Comparison of ENCODE assay signal across 1 cellular context in genomic region chr2:84971799-84972790, GRCh38.
A peak's percentile ranks its signal among the peaks of the same experiment; 100 is the strongest.
TF ChIP-seq lines count a peak whose summit lies in the region.

No MANE protein-coding gene starts in this region.

TF ChIP-seq in K562, 482 proteins besides CTCF, POLR2A, EP300 and RAD21 (continued from another document and continues in another):
- TF ChIP-seq ZNF592 (IDR thresholded peaks at IDR 0.05) (peak; percentile 58; the same call in 1 of the 2 replicates), ZBTB7A (IDR thresholded peaks at IDR 0.05; ENCODE audit: borderline replicate concordance, control insufficient read depth, low read depth, low read length) (no peak), NONO (IDR thresholded peaks at IDR 0.05; ENCODE audit: low read depth in 2 of 2, low read length in 1 of 2) (peak in 1 of 2 experiments; percentile 28; a peak in 1 of 4 replicates), MAZ (CRISPR knock-in tag; conservative IDR thresholded peaks at IDR 0.05 in 1 of 2, IDR thresholded peaks at IDR 0.05 in 1 of 2) (peak in 1 of 2 experiments; percentile 72; a peak in 2 of 4 replicates), E4F1 (CRISPR knock-in tag; IDR thresholded peaks at IDR 0.05; ENCODE audit: borderline replicate concordance) (no peak), CCNT2 (IDR thresholded peaks at IDR 0.05; ENCODE audit: borderline replicate concordance, extremely low read depth, insufficient read length, low read depth, low read length) (peak; percentile 13), KDM5B (IDR thresholded peaks at IDR 0.05; ENCODE audit: insufficient replicate concordance, low read depth, low read length) (peak; percentile 1), ZNF316 (IDR thresholded peaks at IDR 0.05) (no peak), FOXP1 (CRISPR knock-in tag; IDR thresholded peaks at IDR 0.05) (peak; percentile 28; the same call in 1 of the 2 replicates), HMGN3 (IDR thresholded peaks at IDR 0.05; ENCODE audit: borderline replicate concordance, extremely low read depth, insufficient read length, low read depth, low read length) (no peak), RBFOX2 (IDR thresholded peaks at IDR 0.05; ENCODE audit: low read depth, low read length) (peak; percentile 74), JUND (IDR thresholded peaks at IDR 0.05; ENCODE audit: borderline replicate concordance, low read depth, low read length) (no peak), JUND (tag; IDR thresholded peaks at IDR 0.05; ENCODE audit: borderline replicate concordance, low read depth, low read length) (no peak), BACH1 (tag; IDR thresholded peaks at IDR 0.05) (no peak), L3MBTL2 (IDR thresholded peaks at IDR 0.05) (peak; percentile 73; the same call in 1 of the 2 replicates), ATF4 (CRISPR knock-in tag; IDR thresholded peaks at IDR 0.05) (no peak), MLLT1 (IDR thresholded peaks at IDR 0.05) (peak in 1 of 2 experiments; percentile 47; a peak in 1 of 4 replicates), GTF3C2 (IDR thresholded peaks at IDR 0.05; ENCODE audit: borderline replicate concordance, extremely low read depth, insufficient read length) (no peak), BCL6 (CRISPR knock-in tag; IDR thresholded peaks at IDR 0.05) (no peak), KAT7 (CRISPR knock-in tag; IDR thresholded peaks at IDR 0.05; ENCODE audit: borderline replicate concordance) (peak; percentile 42; the same call in 1 of the 2 replicates), ZNF134 (CRISPR knock-in tag; conservative IDR thresholded peaks at IDR 0.05) (no peak), E2F3 (CRISPR knock-in tag; IDR thresholded peaks at IDR 0.05) (peak; percentile 80; the same call in 1 of the 2 replicates), RBBP5 (IDR thresholded peaks at IDR 0.05; ENCODE audit: borderline replicate concordance, insufficient read depth, low read length, poor library complexity, severe bottlenecking) (peak; percentile 94), E2F6 (IDR thresholded peaks at IDR 0.05; ENCODE audit: borderline replicate concordance in 1 of 2, extremely low read depth in 1 of 2, insufficient read depth in 1 of 2, insufficient read length in 1 of 2, low read depth in 1 of 2, low read length in 1 of 2, poor library complexity in 1 of 2, severe bottlenecking in 1 of 2) (peak; percentile 45 to 67), FOXO4 (CRISPR knock-in tag; IDR thresholded peaks at IDR 0.05) (no peak), SMARCA4 (IDR thresholded peaks at IDR 0.05) (0 out of 2 replicates have a peak, but pooled peaks have one; percentile 20), GATAD2B (IDR thresholded peaks at IDR 0.05; ENCODE audit: borderline replicate concordance) (peak; percentile 62; the same call in 1 of the 2 replicates), MAX (CRISPR knock-in tag; IDR thresholded peaks at IDR 0.05) (0 out of 2 replicates have a peak, but pooled peaks have one; percentile 24)
